In the genomic region with DNA sequence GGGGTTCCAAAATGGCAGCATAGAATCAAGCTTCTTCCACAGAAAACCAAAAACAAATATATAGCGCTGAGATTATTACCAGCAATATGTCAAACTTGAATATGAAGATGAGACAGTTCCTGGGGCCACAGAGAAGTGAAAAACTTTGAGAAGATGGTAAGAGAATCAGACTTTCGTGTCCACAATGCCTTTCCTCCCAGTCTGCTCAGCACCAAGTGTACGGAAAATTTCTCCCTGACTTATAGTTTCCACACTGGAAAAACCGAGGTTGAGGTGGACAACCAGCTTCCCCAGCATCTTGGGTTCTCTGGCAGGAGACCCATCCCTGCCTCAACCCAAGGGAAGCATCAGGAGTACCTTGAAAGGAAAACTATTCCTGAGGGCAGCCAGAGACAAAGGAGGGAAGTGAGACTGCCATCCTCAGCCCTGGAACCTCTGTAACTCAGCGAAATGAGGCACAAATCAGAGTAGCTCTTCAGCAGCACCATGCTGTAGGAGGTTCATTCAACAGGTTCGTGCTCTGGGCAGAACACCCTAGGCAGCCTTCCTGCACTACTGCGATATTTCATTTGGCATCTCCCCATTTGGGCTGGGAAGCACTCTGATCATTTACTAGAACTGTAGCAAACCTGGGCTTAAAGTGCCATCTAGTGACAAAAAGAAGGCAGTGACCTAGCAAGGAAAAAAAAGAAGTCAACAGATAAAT, we compare ENCODE assay signal across 9 cellular contexts. TPM values are rescaled to one million over a fixed set of nuclear protein-coding genes. Genes with fewer than 3 reads are reported as not detected.
DNase-seq lines count a peak whose midpoint lies in the region; ATAC-seq, FAIRE-seq and TF ChIP-seq lines count a peak whose summit lies in the region.
"Had no signal": no experiment of that assay in that cellular context is flagged by ENCODE, and none has a peak within 500 bp of the region (broad histone marks: within the 10 kb centered on the region; RNA-seq: fewer than 3 reads in every experiment).

No MANE protein-coding gene starts in this region.

- no peaks in the 10 kb centered on the region for H3K4me1 ChIP-seq in H1 (replicated peaks in 1 of 4; ENCODE audit: control insufficient read depth in 3 of 4, insufficient read depth in 4 of 4, low read length in 3 of 4)

- no peak overlapping the region for H2AK5ac ChIP-seq in H1 (ENCODE audit: low read depth, low read length)

- H2BK12ac ChIP-seq in H1 (ENCODE audit: low read depth, low read length), result 0 out of 2 replicates have a peak overlapping the region, but pooled peaks have one; percentile 52

- H3K27ac ChIP-seq in H1 (ENCODE audit: low read depth, low read length), result no peak overlapping the region

- no peak for TF ChIP-seq POLR2A in H1 (IDR thresholded peaks at IDR 0.05; ENCODE audit: control extremely low read depth in 1 of 2, low read depth in 2 of 2, low read length in 2 of 2)

- peak; percentile 94 to 98 for TF ChIP-seq RAD21 in H1 (IDR thresholded peaks at IDR 0.05 in 1 of 2, conservative IDR thresholded peaks at IDR 0.05 in 1 of 2; ENCODE audit: low read depth in 2 of 2, low read length in 2 of 2)

- H2BK15ac ChIP-seq in H1 (ENCODE audit: low read length), result 0 out of 2 replicates have a peak overlapping the region, but pooled peaks have one; percentile 67

- no peak overlapping the region for H2BK20ac ChIP-seq in H1 (ENCODE audit: low read length)

- no peaks in the 10 kb centered on the region for H3K4me1 Mint-ChIP-seq in mesothelial cell of epicardium

- no peaks in the 10 kb centered on the region for H3K79me1 ChIP-seq in H1 (ENCODE audit: low read depth, low read length)

- H3K79me2 ChIP-seq in H1 (ENCODE audit: control insufficient read depth in 1 of 2, insufficient read depth in 2 of 2, low read length in 2 of 2), result no peaks in the 10 kb centered on the region

- peak; percentile 52 for ATAC-seq in GM21737 (IDR thresholded peaks at IDR 0.05; ENCODE audit: unreplicated experiment)
- ATAC-seq in HG02973 (IDR thresholded peaks at IDR 0.05; ENCODE audit: unreplicated experiment), result no peak
- ATAC-seq in GM19328 (IDR thresholded peaks at IDR 0.05; ENCODE audit: unreplicated experiment), result no peak

- H2AFZ ChIP-seq in H1 (ENCODE audit: low read length), result peak overlapping the region; percentile 93

- no peak overlapping the region for H2BK5ac ChIP-seq in H1 (ENCODE audit: low read depth, low read length)

- no peak overlapping the region for H4K91ac ChIP-seq in H1 (replicated peaks; ENCODE audit: insufficient read length, low read length)

- H3K56ac ChIP-seq in H1 (replicated peaks; ENCODE audit: insufficient read length, low read depth, low read length), result no peak overlapping the region

- WGBS in H1 (ENCODE audit: extremely low coverage in 1 of 2, insufficient coverage in 1 of 2, insufficient read length in 1 of 2, insufficient replicate concordance in 2 of 2, low coverage in 1 of 2, low lambda C conversion rate in 2 of 2, missing lambda C conversion rate in 1 of 2), 2 experiments, result 62% methylated on average over 7 of the region's 7 CpGs; no CpG with 5 or more reads in 1 of the 2 experiments

- H3K27ac Mint-ChIP-seq in mesothelial cell of epicardium, result no peak overlapping the region
- H3K27ac Mint-ChIP-seq: activated naive CD8-positive, alpha-beta T cell had no signal

- no peaks in the 10 kb centered on the region for H4K20me1 ChIP-seq in H1 (replicated peaks in 1 of 2; ENCODE audit: control insufficient read depth in 1 of 2, insufficient read depth in 2 of 2, low read length in 2 of 2)

- peak overlapping the region; percentile 7 for H4K5ac ChIP-seq in H1 (ENCODE audit: insufficient read length, low read depth, low read length)

- H2BK120ac ChIP-seq in H1 (replicated peaks; ENCODE audit: low read depth, low read length), result no peak overlapping the region

- peaks cover 41% of the 10 kb centered on the region for H3K9me3 Mint-ChIP-seq in mesothelial cell of epicardium

- no peak overlapping the region for H3K4ac ChIP-seq in H1 (replicated peaks; ENCODE audit: insufficient read length, low read depth, low read length)

- H3K14ac ChIP-seq in H1 (ENCODE audit: insufficient read length), result no peak overlapping the region

- POLR2A ChIA-PET in H1 (lab: Charles Lee; ENCODE audit: partially characterized antibody), result interaction anchor here (0.7 to 1.4 kb wide), 4 partner anchors 11 to 72 kb away, joined by 3 to 4 read pairs (median 3); no protein-coding TSS in a partner anchor

- H3K4me3 Mint-ChIP-seq in mesothelial cell of epicardium, result no peak overlapping the region
- H3K4me3 Mint-ChIP-seq: activated naive CD8-positive, alpha-beta T cell had no signal

- no peaks in the 10 kb centered on the region for H3K27me3 Mint-ChIP-seq in mesothelial cell of epicardium (ENCODE audit: low read depth)

- H3K36me3 Mint-ChIP-seq in mesothelial cell of epicardium, result peaks cover 41% of the 10 kb centered on the region

- CTCF ChIA-PET in H1 (lab: Charles Lee; ENCODE audit: partially characterized antibody), result interaction anchor here (0.6 to 2.6 kb wide), 32 partner anchors 9 to 1272 kb away, joined by 3 to 25 read pairs (median 4); a partner anchor contains a TSS

- H3K4me2 ChIP-seq in H1 (ENCODE audit: insufficient read depth in 1 of 2, low read depth in 2 of 2, low read length in 2 of 2), result peak overlapping the region in 1 of 2 experiments; percentile 9; a peak in 1 of 4 replicates

- FAIRE-seq in H1 (lab: Jason Lieb, UNC), result peak; percentile 96

- peaks cover 11 to 17% of the 10 kb centered on the region in 2 experiments; a peak in 3 of 4 replicates for H3K9me3 ChIP-seq in H1 (ENCODE audit: insufficient read depth in 2 of 2, low read depth in 1 of 2, low read length in 1 of 2)

- no peaks in the 10 kb centered on the region for H3K27me3 ChIP-seq in H1 (replicated peaks in 1 of 4; ENCODE audit: control insufficient read depth in 3 of 4, extremely low read depth in 1 of 4, insufficient read depth in 3 of 4, low read length in 3 of 4)

- no peak overlapping the region for H3K4me3 ChIP-seq in H1 (ENCODE audit: extremely low read depth in 1 of 4, insufficient read depth in 2 of 4, low read depth in 3 of 4, low read length in 4 of 4)

- H4K8ac ChIP-seq in H1 (ENCODE audit: extremely low read depth, insufficient read depth, low read length), result no peak overlapping the region

- no peak overlapping the region; the same call in 1 of the 2 replicates for H3K18ac ChIP-seq in H1 (ENCODE audit: extremely low read depth, low read length)

- H3K36me3 ChIP-seq in H1 (ENCODE audit: control insufficient read depth in 2 of 4, insufficient read depth in 4 of 4, low read length in 3 of 4), result peaks cover 0 to 20% (median 0%) of the 10 kb centered on the region in 4 experiments; a peak in 4 of 8 replicates

- TF ChIP-seq CTCF in H1 (IDR thresholded peaks at IDR 0.05; ENCODE audit: control extremely low read depth in 1 of 3, insufficient read depth in 1 of 3, low read depth in 1 of 3, low read length in 3 of 3) (peak in 2 of 3 experiments; percentile 72 to 74; a peak in 3 of 4 replicates), mesothelial cell of epicardium (IDR thresholded peaks at IDR 0.05; ENCODE audit: unreplicated experiment) (peak; percentile 24)

- no peak for TF ChIP-seq EP300 in H1 (IDR thresholded peaks at IDR 0.05; ENCODE audit: borderline replicate concordance in 1 of 2, low read depth in 2 of 2, low read length in 2 of 2)

- H3K23me2 ChIP-seq in H1 (ENCODE audit: low read depth, low read length), result no peaks in the 10 kb centered on the region

- no peak overlapping the region for H3K9ac ChIP-seq in H1 (replicated peaks in 1 of 4; ENCODE audit: extremely low read depth in 1 of 4, low read depth in 3 of 4, low read length in 3 of 4)

- DNase-seq in EL (peak; percentile 70), NCI-H1105 treated with DMSO at 0.1 percent for 48 hours (lab: John Stamatoyannopoulos, UW) (peak; percentile 83), SK-N-DZ (ENCODE audit: low spot score) (peak; percentile 84), H1 (ENCODE audit: low read depth in 1 of 2, low spot score in 2 of 2) (peak in 1 of 2 experiments; percentile 55), mesothelial cell of epicardium (ENCODE audit: low spot score in 2 of 2, unreplicated experiment in 2 of 2) (no peak)

- no peak overlapping the region for H3K23ac ChIP-seq in H1 (ENCODE audit: insufficient read length)

TF ChIP-seq in H1, 55 proteins besides CTCF, POLR2A, EP300 and RAD21:
- TF ChIP-seq BRCA1 (IDR thresholded peaks at IDR 0.05; ENCODE audit: low read depth, low read length) (0 out of 2 replicates have a peak, but pooled peaks have one; percentile 14), POU5F1 (IDR thresholded peaks at IDR 0.05; ENCODE audit: low read depth, low read length) (0 out of 2 replicates have a peak, but pooled peaks have one; percentile 26), TAF7 (optimal IDR thresholded peaks at IDR 0.05; ENCODE audit: borderline replicate concordance, low read depth, low read length) (peak; percentile 26), CHD2 (IDR thresholded peaks at IDR 0.05; ENCODE audit: low read length) (peak; percentile 50; the same call in 1 of the 2 replicates), EZH2 (IDR thresholded peaks at IDR 0.05; ENCODE audit: low read depth, low read length, severe bottlenecking) (no peak), SRF (IDR thresholded peaks at IDR 0.05; ENCODE audit: low read depth, low read length) (no peak), GABPA (IDR thresholded peaks at IDR 0.05; ENCODE audit: borderline replicate concordance, insufficient read depth, low read length) (no peak), EGR1 (IDR thresholded peaks at IDR 0.05; ENCODE audit: borderline replicate concordance, low read depth, low read length) (no peak), RXRA (IDR thresholded peaks at IDR 0.05; ENCODE audit: insufficient read depth, low read depth, low read length) (no peak), YY1 (IDR thresholded peaks at IDR 0.05; ENCODE audit: low read depth, low read length) (0 out of 2 replicates have a peak, but pooled peaks have one; percentile 17), CBX5 (IDR thresholded peaks at IDR 0.05; ENCODE audit: low read depth, low read length) (no peak)

RNA-seq across cellular contexts. Expression of a gene that starts 52.4 kb away (rescaled TPM):
- polyA plus RNA-seq in SK-N-DZ (2014; cell fraction: cytosol; rRNA removed), result 31.6 and 36.4 TPM in 2 replicates
- 224 and 309 TPM in 2 replicates for polyA plus RNA-seq in SK-N-DZ (2014; cell fraction: nucleus; rRNA removed)
- total RNA-seq in H1 (2021; fragmentation: NEBNext Ultra II Directional; extraction: Animal tissue kit (Norgen Biotek cat#: 25700)), result 51.5 and 52.0 TPM in 2 replicates
- polyA plus RNA-seq in H1 (2011; rRNA removed), result 20.1 and 24.8 TPM in 2 replicates
- polyA plus RNA-seq in H1 (2011; cell fraction: cytosol; rRNA removed), result 29.2 TPM
- polyA plus RNA-seq in H1 (2011; cell fraction: nucleus; rRNA removed), result 54.0 TPM
- polyA plus RNA-seq in H1 (2012, experiment 1 of 2), result 34.0 to 50.4 TPM (median 46.9 TPM) in 4 replicates
- 2.5 TPM for polyA plus RNA-seq in H1 (2012, experiment 2 of 2)
- 57.2 TPM for polyA plus RNA-seq in H1 (2013, experiment 1 of 2)
- 52.9 TPM for polyA plus RNA-seq in H1 (2013, experiment 2 of 2)
- polyA minus RNA-seq in H1 (2011; rRNA and poly(A)+ RNA removed), result 23.5 and 31.6 TPM in 2 replicates
- polyA minus RNA-seq in H1 (2011; cell fraction: cytosol; rRNA and poly(A)+ RNA removed), result 21.5 TPM
- polyA minus RNA-seq in H1 (2011; cell fraction: nucleus; rRNA and poly(A)+ RNA removed), result 63.0 TPM
- total RNA-seq in mesothelial cell of epicardium, result 40.5 to 41.8 TPM (median 41.4 TPM) in 3 replicates

Comparison
In these comparisons a context has a peak if more than half of its experiments do, and no peak if none do; other contexts are left out.
1. DNase-seq: peak in EL (single experiment), NCI-H1105 treated with DMSO at 0.1 percent for 48 hours (single experiment) and SK-N-DZ (single experiment); none in mesothelial cell of epicardium (0 of 2).